23 cellular contexts compared by ENCODE assay signal in the genomic region with DNA sequence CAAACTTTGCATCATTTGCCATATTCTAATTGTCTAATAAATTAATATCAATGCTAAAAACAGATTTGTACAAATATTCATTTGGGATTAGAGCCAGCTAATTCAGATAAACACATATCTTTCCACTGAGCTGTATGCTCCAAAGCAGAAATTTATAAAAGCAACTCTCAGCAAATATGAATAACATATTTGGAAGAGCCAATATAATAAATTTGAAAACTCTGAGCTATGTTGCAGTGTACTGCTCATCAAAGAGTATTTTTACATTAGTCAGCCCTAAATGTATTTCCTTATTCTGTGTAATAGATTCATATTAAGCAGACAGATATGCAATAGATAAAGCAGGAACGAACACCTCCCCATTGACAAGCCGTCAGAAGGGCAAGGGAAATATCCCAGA.
A peak's percentile ranks its signal among the peaks of the same experiment; 100 is the strongest.
DNase-seq lines count a peak whose midpoint lies in the region; ATAC-seq, FAIRE-seq and TF ChIP-seq lines count a peak whose summit lies in the region.
"Had no signal": no experiment of that assay in that cellular context is flagged by ENCODE, and none has a peak within 500 bp of the region (broad histone marks: within the 10 kb centered on the region; RNA-seq: fewer than 3 reads in every experiment).

No MANE protein-coding gene starts in this region.

- CTCF ChIA-PET in IMR-90 (lab: Yijun Ruan, JAX) = no interaction called here

- no peak for TF ChIP-seq RAD21 in IMR-90 (IDR thresholded peaks at IDR 0.05; ENCODE audit: low read length)

- no peak overlapping the region for H3K56ac ChIP-seq in IMR-90 (ENCODE audit: extremely low read depth, insufficient read depth, low read length)

- H2BK15ac ChIP-seq in IMR-90 (ENCODE audit: low read depth, low read length) = no peak overlapping the region

- H3K4me3 ChIP-seq in IMR-90 (ENCODE audit: insufficient read depth, low read depth, low read length) (no peak overlapping the region), fibroblast of lung (replicated peaks in 1 of 4; ENCODE audit: control extremely low read depth in 1 of 4, insufficient read depth in 1 of 4, low read depth in 3 of 4, low read length in 4 of 4) (no peak overlapping the region), keratinocyte (ENCODE audit: control insufficient read depth in 2 of 3, extremely low read depth in 1 of 3, insufficient read depth in 2 of 3, low read depth in 1 of 3, low read length in 3 of 3) (no peak overlapping the region), breast epithelium (no peak overlapping the region)
- H3K4me3 ChIP-seq: A549, GM23338 had no signal

- H4K91ac ChIP-seq in IMR-90 (ENCODE audit: insufficient read depth, low read depth, low read length) = no peak overlapping the region

- H3K23ac ChIP-seq in IMR-90 (ENCODE audit: low read depth, low read length) = no peak overlapping the region

- no peak overlapping the region for H3K4me2 ChIP-seq in IMR-90 (ENCODE audit: low read depth, low read length)
- no peak overlapping the region for H3K4me2 ChIP-seq in fibroblast of lung (ENCODE audit: extremely low read depth, insufficient read depth, low read length)
- no peak overlapping the region for H3K4me2 ChIP-seq in keratinocyte (ENCODE audit: control insufficient read depth, extremely low read depth, insufficient read depth, low read depth, low read length)
- H3K4me2 ChIP-seq: A549, GM23338 had no signal

- TF ChIP-seq CTCF in IMR-90 (conservative IDR thresholded peaks at IDR 0.05; ENCODE audit: low read depth, low read length) = no peak
- no peak for TF ChIP-seq CTCF in fibroblast of lung (conservative IDR thresholded peaks at IDR 0.05 in 1 of 2, IDR thresholded peaks at IDR 0.05 in 1 of 2; ENCODE audit: low read depth in 1 of 2, low read length in 2 of 2)
- no peak for TF ChIP-seq CTCF in keratinocyte (optimal IDR thresholded peaks at IDR 0.05 in 1 of 3, IDR thresholded peaks at IDR 0.05 in 1 of 3, conservative IDR thresholded peaks at IDR 0.05 in 1 of 3; ENCODE audit: extremely low read depth in 1 of 3, insufficient read depth in 2 of 3, low read length in 3 of 3)
- TF ChIP-seq CTCF in breast epithelium (IDR thresholded peaks at IDR 0.05) = no peak

- H3K4ac ChIP-seq in IMR-90 (ENCODE audit: low read depth, low read length) = no peak overlapping the region

- no peak for TF ChIP-seq POLR2A in IMR-90 (IDR thresholded peaks at IDR 0.05; ENCODE audit: low read depth, low read length)
- TF ChIP-seq POLR2A in breast epithelium (IDR thresholded peaks at IDR 0.05) = no peak

- no peak overlapping the region for H2BK20ac ChIP-seq in IMR-90 (ENCODE audit: low read depth, low read length)

- no peak overlapping the region for H2AK5ac ChIP-seq in IMR-90 (ENCODE audit: low read depth, low read length)

- in situ Hi-C loops in IMR-90 (cut with MboI; ENCODE audit: low sequenced_read_pairs) = no loop called here

- intact Hi-C loops in IMR-90 (cut with micrococcal nuclease) (no loop called here), breast epithelium (cut with DNase I; ENCODE audit: low total_unique reads) (no loop called here)

- no peaks in the 10 kb centered on the region for H3K4me1 ChIP-seq in IMR-90 (ENCODE audit: control insufficient read depth, insufficient read depth, low read length)
- H3K4me1 ChIP-seq in fibroblast of lung (ENCODE audit: control insufficient read depth, extremely low read depth, insufficient read depth, low read length) = no peaks in the 10 kb centered on the region
- H3K4me1 ChIP-seq in keratinocyte (ENCODE audit: control insufficient read depth, extremely low read depth, insufficient read depth, low read length) = no peaks in the 10 kb centered on the region
- H3K4me1 ChIP-seq in breast epithelium = no peaks in the 10 kb centered on the region
- H3K4me1 ChIP-seq: A549 had no signal

- no peak overlapping the region for H3K14ac ChIP-seq in IMR-90 (replicated peaks; ENCODE audit: low read depth, low read length)

- no CpG with 5 or more reads among the region's 2 CpGs for WGBS in IMR-90 (ENCODE audit: extremely low coverage in 2 of 2, insufficient read length in 1 of 2), 2 experiments

- no peaks in the 10 kb centered on the region for H3K79me1 ChIP-seq in IMR-90 (ENCODE audit: low read depth in 1 of 2, low read length in 2 of 2)

- dilution Hi-C loops in IMR-90 (cut with HindIII; ENCODE audit: low sequenced_read_pairs, unreplicated experiment) = no loop called here
- dilution Hi-C loops in keratinocyte (cut with MboI; ENCODE audit: extremely low pct_ligation_motif_present, low sequenced_read_pairs) = no loop called here

- H3K18ac ChIP-seq in IMR-90 (ENCODE audit: low read depth, low read length) = no peak overlapping the region

- no TSS peak for BruUV-seq in IMR-90 (replicated peaks; lab: Mats Ljungman, UMichigan)

- DNase-seq in IMR-90 = peak; percentile 6
- DNase-seq in fibroblast of lung (ENCODE audit: low read depth in 2 of 2) = peak; percentile 4 to 54
- DNase-seq in keratinocyte (ENCODE audit: low read depth, low spot score) = no peak
- no peak for DNase-seq in breast epithelium (ENCODE audit: low spot score in 2 of 2)
- DNase-seq in 8988T = no peak
- no peak for DNase-seq in AG20443 (ENCODE audit: low spot score)
- DNase-seq: ACHN; C1 segment of cervical spinal cord; Calu3; CD4-positive, alpha-beta memory T cell; COR-L47; DMS53; DMS79 treated with DMSO at 0.1 percent for 48 hours; GF-D8; H9 had no signal

- H3K9me3 ChIP-seq in IMR-90 (ENCODE audit: control insufficient read depth, insufficient read depth, low read length) = no peaks in the 10 kb centered on the region
- H3K9me3 ChIP-seq in fibroblast of lung (ENCODE audit: control insufficient read depth, insufficient read depth, low read depth, low read length) = no peaks in the 10 kb centered on the region
- no peaks in the 10 kb centered on the region for H3K9me3 ChIP-seq in keratinocyte (ENCODE audit: control insufficient read depth, low read depth, low read length)
- no peaks in the 10 kb centered on the region for H3K9me3 ChIP-seq in breast epithelium
- H3K9me3 ChIP-seq: A549 had no signal

- no peak for FAIRE-seq in keratinocyte (lab: Jason Lieb, UNC)
- FAIRE-seq: A549, GM12891, GM18507 had no signal

- no peak overlapping the region for H4K5ac ChIP-seq in IMR-90 (ENCODE audit: low read depth, low read length)

- POLR2A ChIA-PET in IMR-90 (lab: Charles Lee; ENCODE audit: unreplicated experiment) = no interaction called here

- H3K9me1 ChIP-seq in IMR-90 (ENCODE audit: insufficient read depth, low read length) (no peaks in the 10 kb centered on the region), keratinocyte (ENCODE audit: control insufficient read depth, extremely low read depth, insufficient read depth, low read length) (no peaks in the 10 kb centered on the region)

- no peak overlapping the region for H2BK5ac ChIP-seq in IMR-90 (ENCODE audit: low read depth, low read length, poor library complexity, severe bottlenecking)

- H2AFZ ChIP-seq in IMR-90 (replicated peaks; ENCODE audit: low read length, poor library complexity) = no peak overlapping the region
- no peak overlapping the region for H2AFZ ChIP-seq in fibroblast of lung (ENCODE audit: low read length)
- H2AFZ ChIP-seq in keratinocyte (ENCODE audit: control insufficient read depth, low read length) = peak overlapping the region; percentile 2
- H2AFZ ChIP-seq: GM23338 had no signal

- no peak overlapping the region for H3K27ac ChIP-seq in IMR-90 (ENCODE audit: insufficient read depth, low read length)
- no peak overlapping the region for H3K27ac ChIP-seq in fibroblast of lung (ENCODE audit: insufficient read depth, low read length)
- H3K27ac ChIP-seq in keratinocyte (ENCODE audit: control insufficient read depth, insufficient read depth, low read length) = no peak overlapping the region
- H3K27ac ChIP-seq in breast epithelium = no peak overlapping the region
- H3K27ac ChIP-seq: 22Rv1, A549 had no signal

- H3K36me3 ChIP-seq in IMR-90 (ENCODE audit: control insufficient read depth, insufficient read depth, low read length) (no peaks in the 10 kb centered on the region), fibroblast of lung (ENCODE audit: control insufficient read depth, insufficient read depth, low read length) (no peaks in the 10 kb centered on the region), keratinocyte (ENCODE audit: control insufficient read depth in 2 of 2, extremely low read depth in 1 of 2, insufficient read depth in 2 of 2, low read length in 2 of 2) (no peaks in the 10 kb centered on the region), breast epithelium (no peaks in the 10 kb centered on the region)

- H3K27me3 ChIP-seq in IMR-90 (ENCODE audit: control insufficient read depth, insufficient read depth, low read length) = no peaks in the 10 kb centered on the region
- H3K27me3 ChIP-seq in fibroblast of lung (ENCODE audit: control insufficient read depth, insufficient read depth, low read length) = no peaks in the 10 kb centered on the region
- no peaks in the 10 kb centered on the region for H3K27me3 ChIP-seq in keratinocyte (ENCODE audit: control insufficient read depth, extremely low read depth, insufficient read depth, low read length)
- no peaks in the 10 kb centered on the region for H3K27me3 ChIP-seq in breast epithelium

- no peak overlapping the region for H4K8ac ChIP-seq in IMR-90 (ENCODE audit: low read depth in 2 of 2, low read length in 2 of 2)

- no peak overlapping the region for H2BK120ac ChIP-seq in IMR-90 (ENCODE audit: low read depth, low read length)

- ATAC-seq in IMR-90 (ENCODE audit: low read depth) (peak; percentile 42), SK-N-SH treated with all-trans-retinoic acid at 6 μM for 48 hours (peak; percentile 63), HG02840 (IDR thresholded peaks at IDR 0.05; ENCODE audit: low FRiP score, unreplicated experiment) (no peak)
- ATAC-seq: A549, GM23338, HCT116 had no signal

- H4K20me1 ChIP-seq in IMR-90 (ENCODE audit: insufficient read depth, low read length) = no peaks in the 10 kb centered on the region
- H4K20me1 ChIP-seq in fibroblast of lung (ENCODE audit: control insufficient read depth, extremely low read depth, insufficient read depth, low read length) = no peaks in the 10 kb centered on the region
- no peaks in the 10 kb centered on the region for H4K20me1 ChIP-seq in keratinocyte (ENCODE audit: control insufficient read depth, extremely low read depth, insufficient read depth, low read length)

- H3K79me2 ChIP-seq in fibroblast of lung (ENCODE audit: control insufficient read depth, insufficient read depth, low read length) = no peaks in the 10 kb centered on the region
- no peaks in the 10 kb centered on the region for H3K79me2 ChIP-seq in keratinocyte (ENCODE audit: control insufficient read depth, insufficient read depth, low read length)

- no peak overlapping the region for H3K9ac ChIP-seq in IMR-90 (ENCODE audit: low read depth, low read length)
- no peak overlapping the region for H3K9ac ChIP-seq in fibroblast of lung (ENCODE audit: insufficient read depth, low read length)
- H3K9ac ChIP-seq in keratinocyte (ENCODE audit: control insufficient read depth, extremely low read depth, insufficient read depth, low read length) = no peak overlapping the region

- H2AK9ac ChIP-seq in IMR-90 (replicated peaks; ENCODE audit: low read depth, low read length, poor library complexity) = no peak overlapping the region

TF ChIP-seq in IMR-90, 13 proteins besides CTCF, POLR2A, EP300 and RAD21 (continues in another document):
- no peak for TF ChIP-seq MXI1 (IDR thresholded peaks at IDR 0.05; ENCODE audit: borderline replicate concordance, low read depth, low read length)

TF ChIP-seq in SK-N-SH treated with all-trans-retinoic acid at 6 μM for 48 hours, 23 proteins besides CTCF, POLR2A, EP300 and RAD21:
- TF ChIP-seq RARB (CRISPR knock-in tag; IDR thresholded peaks at IDR 0.05) = no peak
- TF ChIP-seq ISL1 (CRISPR knock-in tag; IDR thresholded peaks at IDR 0.05) = peak; percentile 18; the same call in 1 of the 2 replicates

Comparison
In these comparisons a context has a peak if more than half of its experiments do, and no peak if none do; other contexts are left out.
1. DNase-seq: peak in IMR-90 (single experiment) and fibroblast of lung (2 of 2); none in keratinocyte (single experiment), breast epithelium (0 of 2), 8988T (single experiment) and AG20443 (single experiment).